In genomic region chr12:130873106-130873795, GRCh38 we compare ENCODE assay signal across 1 cellular context.
A peak's percentile ranks its signal among the peaks of the same experiment; 100 is the strongest.
TF ChIP-seq lines count a peak whose summit lies in the region.

No MANE protein-coding gene starts in this region.

TF ChIP-seq in K562, 482 proteins besides CTCF, POLR2A, EP300 and RAD21:
- TF ChIP-seq ZBTB11 (CRISPR knock-in tag; IDR thresholded peaks at IDR 0.05), result no peak
- peak; percentile 41 for TF ChIP-seq NFE2 (IDR thresholded peaks at IDR 0.05; ENCODE audit: low read depth)
- peak; percentile 30; the same call in 1 of the 2 replicates for TF ChIP-seq POLR2G (IDR thresholded peaks at IDR 0.05; ENCODE audit: low read depth, low read length)
- TF ChIP-seq ZNF592 (IDR thresholded peaks at IDR 0.05), result peak; percentile 19; the same call in 1 of the 2 replicates
- TF ChIP-seq STAT6 (CRISPR knock-in tag; IDR thresholded peaks at IDR 0.05), result no peak
- TF ChIP-seq POLR2H (tag; IDR thresholded peaks at IDR 0.05; ENCODE audit: low read depth), result peak; percentile 48; the same call in 1 of the 2 replicates
- 0 out of 4 replicates have a peak, but pooled peaks of 1 of the 2 experiments have one; percentile 11 for TF ChIP-seq MAZ (CRISPR knock-in tag; conservative IDR thresholded peaks at IDR 0.05 in 1 of 2, IDR thresholded peaks at IDR 0.05 in 1 of 2)
- TF ChIP-seq ZNF609 (CRISPR knock-in tag; IDR thresholded peaks at IDR 0.05; ENCODE audit: borderline replicate concordance), result no peak
- peak in 1 of 3 experiments; percentile 27 for TF ChIP-seq YY1 (IDR thresholded peaks at IDR 0.05; ENCODE audit: borderline replicate concordance in 1 of 3, control insufficient read depth in 1 of 3, extremely low read depth in 1 of 3, insufficient read depth in 3 of 3, insufficient read length in 1 of 3, insufficient replicate concordance in 2 of 3, low read depth in 1 of 3, low read length in 2 of 3)
- TF ChIP-seq COPS2 (conservative IDR thresholded peaks at IDR 0.05), result no peak
- TF ChIP-seq HCFC1 (IDR thresholded peaks at IDR 0.05; ENCODE audit: low read depth, low read length), result no peak
- TF ChIP-seq RBFOX2 (IDR thresholded peaks at IDR 0.05; ENCODE audit: low read depth, low read length), result peak; percentile 63
- no peak for TF ChIP-seq SMAD4 (CRISPR knock-in tag; conservative IDR thresholded peaks at IDR 0.05)
- TF ChIP-seq ZBTB40 (IDR thresholded peaks at IDR 0.05), result 0 out of 2 replicates have a peak, but pooled peaks have one; percentile 50
- no peak for TF ChIP-seq ZBTB40 (CRISPR knock-in tag; IDR thresholded peaks at IDR 0.05)
